ENCODE assay signal across 10 cellular contexts in the genomic region with DNA sequence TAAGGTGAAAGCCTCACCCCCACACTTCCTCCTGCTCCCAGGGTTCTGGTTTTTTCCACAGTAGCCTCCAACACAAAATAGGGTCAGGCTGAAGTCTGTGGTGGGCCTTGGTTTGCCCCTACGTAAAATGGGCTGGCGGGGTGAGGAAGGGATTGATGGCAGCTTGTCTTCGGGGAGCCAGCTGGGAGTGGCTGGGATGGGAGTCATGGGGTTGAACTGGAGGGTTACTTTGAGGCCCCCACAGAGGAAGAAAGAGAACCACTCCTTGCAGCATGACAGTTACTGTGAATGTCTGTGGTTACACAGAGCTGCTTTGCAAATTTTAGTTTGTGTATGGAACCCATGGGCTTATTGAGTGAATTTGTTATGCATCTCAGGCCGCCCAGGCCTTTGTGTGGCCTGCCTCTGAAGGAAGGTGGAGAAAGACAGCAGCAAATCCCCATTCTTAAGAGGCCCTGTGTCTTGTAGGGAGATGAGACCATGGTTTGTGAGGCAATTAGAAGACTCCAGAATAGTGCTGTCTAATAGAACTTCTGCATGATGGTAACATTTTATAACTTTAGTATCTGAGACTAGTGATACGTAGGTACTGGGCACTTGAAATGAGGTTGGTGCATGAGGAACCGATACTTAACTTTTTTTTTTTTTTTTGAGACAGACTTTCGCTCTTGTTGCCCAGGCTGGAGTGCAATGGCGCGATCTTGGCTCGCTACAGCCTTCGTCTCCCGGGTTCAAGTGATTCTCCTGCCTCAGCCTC. TPM values are rescaled to one million over a fixed set of nuclear protein-coding genes. Genes with fewer than 3 reads are reported as not detected.
DNase-seq lines count a peak whose midpoint lies in the region; ATAC-seq and TF ChIP-seq lines count a peak whose summit lies in the region.
"Had no signal": no experiment of that assay in that cellular context is flagged by ENCODE, and none has a peak within 500 bp of the region (broad histone marks: within the 10 kb centered on the region; RNA-seq: fewer than 3 reads in every experiment).

No MANE protein-coding gene starts in this region.

- DNase-seq in left ventricle myocardium inferior (no peak), right atrium auricular region (ENCODE audit: low spot score) (no peak), body of pancreas (no peak), upper lobe of right lung (no peak), foreskin melanocyte (no peak), pons (ENCODE audit: low spot score) (no peak)
- DNase-seq: DND-41, NCI-H226 had no signal

- H3K4me1 ChIP-seq in left ventricle myocardium inferior (peaks cover 93% of the 10 kb centered on the region), right atrium auricular region (peaks cover 0 to 68% of the 10 kb centered on the region in 2 donors), body of pancreas (peaks cover 90% of the 10 kb centered on the region), upper lobe of right lung (peaks cover 89% of the 10 kb centered on the region)

- WGBS in body of pancreas, 2 donors: 78 to 89% methylated on average over 12 of the region's 12 CpGs

- no peak for TF ChIP-seq POLR2A in body of pancreas (IDR thresholded peaks at IDR 0.05)

- H3K27ac ChIP-seq in left ventricle myocardium inferior (replicated peaks) (peak overlapping the region; percentile 99), right atrium auricular region (peak overlapping the region in 1 of 2 donors; percentile 1), body of pancreas (peak overlapping the region in 3 of 4 donors; percentile 59 to 97 (median 95)), upper lobe of right lung (peak overlapping the region; percentile 77)

- H3K9me3 ChIP-seq in left ventricle myocardium inferior (replicated peaks): no peaks in the 10 kb centered on the region
- H3K9me3 ChIP-seq in right atrium auricular region: no peaks in the 10 kb centered on the region
- H3K9me3 ChIP-seq in body of pancreas: no peaks in the 10 kb centered on the region
- no peaks in the 10 kb centered on the region for H3K9me3 ChIP-seq in upper lobe of right lung

- intact Hi-C loops in left ventricle myocardium inferior (cut with micrococcal nuclease) (no loop called here), body of pancreas (cut with DNase I) (no loop called here), upper lobe of right lung (cut with DNase I) (no loop called here)

- H3K27me3 ChIP-seq in left ventricle myocardium inferior (ENCODE audit: low read depth) (no peaks in the 10 kb centered on the region), right atrium auricular region (no peaks in the 10 kb centered on the region), body of pancreas (no peaks in the 10 kb centered on the region), upper lobe of right lung (no peaks in the 10 kb centered on the region)

- H3K4me3 ChIP-seq in left ventricle myocardium inferior (no peak overlapping the region), right atrium auricular region (no peak overlapping the region), body of pancreas (no peak overlapping the region), upper lobe of right lung (no peak overlapping the region)

- peak; percentile 63 for ATAC-seq in HG03354 (IDR thresholded peaks at IDR 0.05; ENCODE audit: poor library complexity, severe bottlenecking, unreplicated experiment)
- ATAC-seq in body of pancreas: no peak
- no peak for ATAC-seq in upper lobe of right lung
- no peak for ATAC-seq in GM18873 (IDR thresholded peaks at IDR 0.05; ENCODE audit: low FRiP score, unreplicated experiment)

- no peak for TF ChIP-seq CTCF in left ventricle myocardium inferior (IDR thresholded peaks at IDR 0.05; ENCODE audit: borderline replicate concordance)
- no peak for TF ChIP-seq CTCF in right atrium auricular region (IDR thresholded peaks at IDR 0.05)
- no peak for TF ChIP-seq CTCF in body of pancreas (IDR thresholded peaks at IDR 0.05)
- no peak for TF ChIP-seq CTCF in upper lobe of right lung (IDR thresholded peaks at IDR 0.05)

- H3K36me3 ChIP-seq in left ventricle myocardium inferior (peaks cover 46% of the 10 kb centered on the region), right atrium auricular region (peaks cover 50% of the 10 kb centered on the region), body of pancreas (replicated peaks in 1 of 2; ENCODE audit: insufficient read depth in 1 of 2, low read depth in 2 of 2) (peaks cover 0 to 13% of the 10 kb centered on the region in 2 donors), upper lobe of right lung (peaks cover 52% of the 10 kb centered on the region)

RNA-seq across cellular contexts. Expression of a gene that starts 8.1 kb away (rescaled TPM):
- total RNA-seq in left ventricle myocardium inferior: 95.1 TPM
- 100 to 1,000 TPM; 106 to 125 TPM for total RNA-seq in right atrium auricular region
- total RNA-seq in body of pancreas: 100 to 1,000 TPM; 121 to 156 TPM
- 146 TPM for total RNA-seq in upper lobe of right lung
